13 cellular contexts compared by ENCODE assay signal in genomic region chr1:23628951-23629387, GRCh38.
A peak's percentile ranks its signal among the peaks of the same experiment; 100 is the strongest.
DNase-seq lines count a peak whose midpoint lies in the region; ATAC-seq, FAIRE-seq and TF ChIP-seq lines count a peak whose summit lies in the region.
"Had no signal": no experiment of that assay in that cellular context is flagged by ENCODE, and none has a peak within 500 bp of the region (broad histone marks: within the 10 kb centered on the region; RNA-seq: fewer than 3 reads in every experiment).

No MANE protein-coding gene starts in this region.

- peaks cover 0 to 4% (median 0%) of the 10 kb centered on the region in 7 donors for H3K9me3 Mint-ChIP-seq in CD4-positive, CD25-positive, alpha-beta regulatory T cell
- peaks cover 7% of the 10 kb centered on the region for H3K9me3 Mint-ChIP-seq in activated B cell treated with CpG ODN at 0.5 μM for 24 hours
- peaks cover 0 to 11% (median 0%) of the 10 kb centered on the region in 7 donors for H3K9me3 Mint-ChIP-seq in naive B cell

- H3K9me2 ChIP-seq in DOHH2 (replicated peaks; ENCODE audit: control insufficient read depth, low read length), result no peaks in the 10 kb centered on the region

- no peaks in the 10 kb centered on the region for H3K27me3 ChIP-seq in CD4-positive, CD25-positive, alpha-beta regulatory T cell (ENCODE audit: control insufficient read depth, insufficient read depth, low read length)
- H3K27me3 ChIP-seq in DOHH2 (ENCODE audit: control insufficient read depth, low read length) (no peaks in the 10 kb centered on the region), WERI-Rb-1 (ENCODE audit: insufficient read depth, low read depth, severe bottlenecking) (no peaks in the 10 kb centered on the region)
- H3K27me3 ChIP-seq: adrenal gland, SJCRH30 had no signal

- no peaks in the 10 kb centered on the region for H3K9me3 ChIP-seq in CD4-positive, CD25-positive, alpha-beta regulatory T cell (ENCODE audit: control insufficient read depth in 2 of 2, low read length in 2 of 2)
- H3K9me3 ChIP-seq in DOHH2 (ENCODE audit: control insufficient read depth, insufficient read depth, low read length) (no peaks in the 10 kb centered on the region), WERI-Rb-1 (ENCODE audit: severe bottlenecking) (no peaks in the 10 kb centered on the region)
- H3K9me3 ChIP-seq: adrenal gland, SJCRH30 had no signal

- POLR2A ChIA-PET in activated B cell treated with CpG ODN at 0.5 μM for 24 hours (lab: Charles Lee), result interaction anchor here (0.6 to 14.8 kb wide), 10 partner anchors 9 to 74 kb away, joined by 3 to 441 read pairs (median 6); partner anchors contain the start of gene ID3

- peaks cover 40% of the 10 kb centered on the region for H3F3A ChIP-seq in DOHH2 (ENCODE audit: control insufficient read depth, insufficient read depth)

- peaks cover 39% of the 10 kb centered on the region for H3K4me1 ChIP-seq in CD4-positive, CD25-positive, alpha-beta regulatory T cell (ENCODE audit: control insufficient read depth, insufficient read depth, low read length, poor library complexity, severe bottlenecking)
- peaks cover 95% of the 10 kb centered on the region for H3K4me1 ChIP-seq in DOHH2 (ENCODE audit: control insufficient read depth, low read length)
- H3K4me1 ChIP-seq: adrenal gland had no signal

- no peak for FAIRE-seq in frontal cortex (lab: Jason Lieb, UNC)

- CTCF ChIA-PET in activated B cell treated with CpG ODN at 0.5 μM for 24 hours (lab: Charles Lee), result interaction anchor here (0.6 to 14.5 kb wide), 3 partner anchors 8 to 74 kb away, joined by 5 to 872 read pairs (median 8); partner anchors contain the start of gene ID3

- H3K4me1 Mint-ChIP-seq in CD4-positive, CD25-positive, alpha-beta regulatory T cell, result peaks cover 16 to 69% (median 34%) of the 10 kb centered on the region in 4 donors
- peaks cover 75% of the 10 kb centered on the region for H3K4me1 Mint-ChIP-seq in activated B cell treated with CpG ODN at 0.5 μM for 24 hours
- H3K4me1 Mint-ChIP-seq in naive B cell, result peaks cover 60 to 92% (median 72%) of the 10 kb centered on the region in 3 donors

- no peaks in the 10 kb centered on the region for H3K36me3 ChIP-seq in CD4-positive, CD25-positive, alpha-beta regulatory T cell (ENCODE audit: control insufficient read depth, insufficient read depth, low read length)
- H3K36me3 ChIP-seq in DOHH2 (ENCODE audit: control insufficient read depth, low read length) (no peaks in the 10 kb centered on the region), WERI-Rb-1 (no peaks in the 10 kb centered on the region)
- H3K36me3 ChIP-seq: adrenal gland, SJCRH30 had no signal

- peak in 1 of 3 donors; percentile 43 for DNase-seq in CD4-positive, CD25-positive, alpha-beta regulatory T cell
- DNase-seq in activated B cell treated with CpG ODN at 0.5 μM for 24 hours (peak; percentile 52), naive B cell (peak; percentile 57), WERI-Rb-1 (no peak), NCI-H2171 treated with DMSO at 0.1 percent for 48 hours (lab: John Stamatoyannopoulos, UW) (no peak), frontal cortex (ENCODE audit: low spot score in 2 of 2) (no peak)
- DNase-seq: adrenal gland, cerebellar nuclear complex, HCEC 1CT, NCI-H187 treated with DMSO at 0.1 percent for 48 hours, SJCRH30 had no signal

- intact Hi-C loops in activated B cell treated with CpG ODN at 0.5 μM for 24 hours (cut with micrococcal nuclease), result loop anchor here (1.0 kb wide), 1 partner anchor 10 kb away; no protein-coding TSS in a partner anchor

- peak overlapping the region; percentile 86 for H3K4me2 ChIP-seq in DOHH2 (ENCODE audit: low read length)

- TF ChIP-seq CTCF in DOHH2 (IDR thresholded peaks at IDR 0.05; ENCODE audit: low read depth, low read length, poor library complexity, severe bottlenecking) (no peak), activated B cell treated with CpG ODN at 0.5 μM for 24 hours (IDR thresholded peaks at IDR 0.05) (no peak), WERI-Rb-1 (IDR thresholded peaks at IDR 0.05; ENCODE audit: low read depth, low read length) (no peak)

- H3K4me3 ChIP-seq in CD4-positive, CD25-positive, alpha-beta regulatory T cell (ENCODE audit: low read depth, low read length), result no peak overlapping the region
- H3K4me3 ChIP-seq in DOHH2 (ENCODE audit: low read length) (peak overlapping the region; percentile 46), WERI-Rb-1 (ENCODE audit: low read depth, low read length) (no peak overlapping the region)
- H3K4me3 ChIP-seq: adrenal gland, SJCRH30 had no signal

- no peaks in the 10 kb centered on the region for H4K20me1 ChIP-seq in DOHH2 (ENCODE audit: control insufficient read depth, insufficient read depth, low read depth, low read length)

- H3K27ac Mint-ChIP-seq in CD4-positive, CD25-positive, alpha-beta regulatory T cell, result peak overlapping the region; percentile 89 to 96 (median 91)
- H3K27ac Mint-ChIP-seq in activated B cell treated with CpG ODN at 0.5 μM for 24 hours (peak overlapping the region; percentile 93), naive B cell (peak overlapping the region; percentile 87 to 99 (median 96))

- H3K27me3 Mint-ChIP-seq in CD4-positive, CD25-positive, alpha-beta regulatory T cell, result no peaks in the 10 kb centered on the region
- H3K27me3 Mint-ChIP-seq in activated B cell treated with CpG ODN at 0.5 μM for 24 hours (no peaks in the 10 kb centered on the region), naive B cell (no peaks in the 10 kb centered on the region)

- peak overlapping the region; percentile 68 to 87 (median 82) for H3K4me3 Mint-ChIP-seq in CD4-positive, CD25-positive, alpha-beta regulatory T cell
- H3K4me3 Mint-ChIP-seq in activated B cell treated with CpG ODN at 0.5 μM for 24 hours (peak overlapping the region; percentile 66), naive B cell (peak overlapping the region; percentile 57 to 93 (median 84))

- peak overlapping the region; percentile 42 for H3K27ac ChIP-seq in CD4-positive, CD25-positive, alpha-beta regulatory T cell (ENCODE audit: insufficient read depth, low read length, poor library complexity, severe bottlenecking)
- H3K27ac ChIP-seq in DOHH2 (ENCODE audit: low read depth, low read length) (peak overlapping the region; percentile 87), WERI-Rb-1 (no peak overlapping the region)
- H3K27ac ChIP-seq: adrenal gland, C4-2B, SJCRH30 had no signal

- no peaks in the 10 kb centered on the region for H3K79me2 ChIP-seq in DOHH2 (ENCODE audit: control insufficient read depth, low read length)

- peak; percentile 47 to 48 for ATAC-seq in CD4-positive, CD25-positive, alpha-beta regulatory T cell (ENCODE audit: low read depth in 2 of 2)
- ATAC-seq in activated B cell treated with CpG ODN at 0.5 μM for 24 hours (ENCODE audit: low read depth) (peak; percentile 59), naive B cell (ENCODE audit: low read depth in 2 of 2) (peak; percentile 60 to 65)

- H3K36me3 Mint-ChIP-seq in CD4-positive, CD25-positive, alpha-beta regulatory T cell, result peaks cover 4% of the 10 kb centered on the region
- H3K36me3 Mint-ChIP-seq in activated B cell treated with CpG ODN at 0.5 μM for 24 hours (ENCODE audit: low read depth) (peaks cover 2% of the 10 kb centered on the region), naive B cell (peaks cover 0 to 17% of the 10 kb centered on the region in 2 donors)

Comparison
In these comparisons a context has a peak if more than half of its experiments do, and no peak if none do; other contexts are left out.
1. DNase-seq: peak in activated B cell treated with CpG ODN at 0.5 μM for 24 hours (single experiment) and naive B cell (single experiment); none in WERI-Rb-1 (single experiment), NCI-H2171 treated with DMSO at 0.1 percent for 48 hours (single experiment) and frontal cortex (0 of 2).
2. Peak in every context shown above with its lines, with median percentiles within 50 percentile points of each other: ATAC-seq, H3K27ac Mint-ChIP-seq and H3K4me3 Mint-ChIP-seq.